8 cellular contexts compared by ENCODE assay signal in the genomic region with DNA sequence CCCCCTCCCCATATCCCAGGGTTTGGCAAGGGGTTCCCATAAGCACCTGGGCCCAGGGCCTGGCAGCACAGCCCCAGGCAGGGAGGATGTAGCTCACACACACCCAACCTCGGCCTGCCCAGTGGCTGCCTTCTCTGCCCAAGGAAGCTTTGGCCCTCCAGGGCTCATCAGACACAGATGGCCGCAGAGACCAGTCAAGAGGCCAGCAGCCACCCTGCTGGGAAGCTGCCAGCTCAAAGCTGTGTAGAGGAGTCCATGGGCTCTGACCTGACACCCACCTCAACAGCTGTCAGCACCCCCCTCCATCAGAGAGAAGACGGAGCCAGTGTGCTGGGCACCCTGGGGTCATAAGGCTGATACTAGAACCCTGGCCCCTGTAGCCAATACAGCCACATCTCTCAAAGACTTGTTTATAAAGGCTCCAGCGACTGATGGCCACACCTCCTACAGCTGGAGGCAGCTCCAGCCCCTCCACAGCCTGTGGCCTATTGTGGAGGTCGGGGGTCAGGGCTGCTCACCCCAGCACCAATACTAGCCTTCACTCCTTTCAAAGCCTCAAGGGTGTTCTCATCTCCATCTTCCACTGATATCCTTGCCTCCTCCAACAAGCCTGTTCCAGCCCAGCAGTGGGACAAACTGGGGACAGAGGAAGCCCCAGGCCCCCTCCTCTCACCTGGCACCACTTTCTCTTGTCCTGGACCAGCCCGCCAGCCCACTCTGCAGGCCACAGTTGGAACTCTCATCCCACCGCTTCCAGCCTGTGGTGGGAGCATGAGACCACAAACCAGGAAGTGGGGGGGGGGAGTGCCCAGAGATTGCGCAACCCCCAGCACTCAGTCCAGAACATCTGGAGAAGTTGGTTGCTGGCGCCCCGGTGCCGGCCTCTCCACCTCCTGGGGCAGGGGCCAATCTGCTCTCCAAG. TPM values are rescaled to one million over a fixed set of nuclear protein-coding genes. Genes with fewer than 3 reads are reported as not detected.
DNase-seq lines count a peak whose midpoint lies in the region; TF ChIP-seq lines count a peak whose summit lies in the region.
"Had no signal": no experiment of that assay in that cellular context is flagged by ENCODE, and none has a peak within 500 bp of the region (broad histone marks: within the 10 kb centered on the region; RNA-seq: fewer than 3 reads in every experiment).

No MANE protein-coding gene starts in this region.

- peaks cover 8% of the 10 kb centered on the region for H3K79me1 ChIP-seq in mesendoderm (ENCODE audit: low read length)

- peak overlapping the region; percentile 71 for H3K56ac ChIP-seq in mesendoderm (ENCODE audit: low read length)

- TF ChIP-seq POLR2A in uterus (IDR thresholded peaks at IDR 0.05), result no peak

- peak overlapping the region; percentile 50 for H3K9ac ChIP-seq in mesendoderm (ENCODE audit: low read length)

- DNase-seq in GF-D8 (lab: John Stamatoyannopoulos, UW) (peak; percentile 88), NOMO-1 treated with DMSO at 0.1 percent for 48 hours (lab: John Stamatoyannopoulos, UW; ENCODE audit: unreplicated experiment) (peak; percentile 66), cerebellar cortex (ENCODE audit: low spot score) (peak; percentile 71), mesendoderm (peak; percentile 92), uterus (peak; percentile 87 to 91), mesenteric fat pad (ENCODE audit: low spot score) (no peak)
- no peak for DNase-seq in activated CD8-positive, alpha-beta memory T cell treated with anti-CD3 and anti-CD28 coated beads, Interleukin-2, amount 50 U/mL, for 48 hours
- DNase-seq: activated B cell treated with CpG ODN at 0.5 μM for 24 hours had no signal

- intact Hi-C loops in uterus (cut with DNase I; ENCODE audit: low total_unique reads), result no loop called here

- no peaks in the 10 kb centered on the region for H3K9me3 ChIP-seq in uterus

- H3K23ac ChIP-seq in mesendoderm (ENCODE audit: low read length), result no peak overlapping the region

- H2AK5ac ChIP-seq in mesendoderm (ENCODE audit: low read length), result peak overlapping the region; percentile 4

- peaks cover 6% of the 10 kb centered on the region for H3K79me2 ChIP-seq in mesendoderm (ENCODE audit: control insufficient read depth, insufficient read depth, low read length)

- no peak overlapping the region for H4K8ac ChIP-seq in mesendoderm (ENCODE audit: low read depth, low read length)

- no peaks in the 10 kb centered on the region for H3K27me3 ChIP-seq in mesendoderm (ENCODE audit: insufficient read depth, low read length, poor library complexity)
- no peaks in the 10 kb centered on the region for H3K27me3 ChIP-seq in uterus

- H2BK5ac ChIP-seq in mesendoderm (ENCODE audit: low read length), result peak overlapping the region; percentile 87

- no peak overlapping the region for H2BK15ac ChIP-seq in mesendoderm (replicated peaks; ENCODE audit: low read depth)

- peak overlapping the region; percentile 97 for H3K4ac ChIP-seq in mesendoderm (ENCODE audit: low read depth, low read length)

- no peak overlapping the region for H4K5ac ChIP-seq in mesendoderm (ENCODE audit: low read length)

- peak overlapping the region; percentile 80 for H3K18ac ChIP-seq in mesendoderm (ENCODE audit: low read length)

- no CpG with 5 or more reads among the region's 11 CpGs for WGBS in mesendoderm (ENCODE audit: extremely low coverage, insufficient coverage, low lambda C conversion rate)

- peak overlapping the region; percentile 75 for H2BK120ac ChIP-seq in mesendoderm (ENCODE audit: low read depth, low read length)

- peaks cover 4% of the 10 kb centered on the region for H3K36me3 ChIP-seq in mesendoderm (ENCODE audit: control insufficient read depth, insufficient read depth, low read length)
- no peaks in the 10 kb centered on the region for H3K36me3 ChIP-seq in uterus

- TF ChIP-seq CTCF in uterus (IDR thresholded peaks at IDR 0.05), result peak in 1 of 4 experiments; percentile 41

- no peak overlapping the region for H3K4me2 ChIP-seq in mesendoderm (ENCODE audit: low read length)

- peaks cover 40% of the 10 kb centered on the region for H3K4me1 ChIP-seq in mesendoderm (ENCODE audit: control insufficient read depth, low read depth, low read length)
- H3K4me1 ChIP-seq in uterus, result peaks cover 5 to 37% of the 10 kb centered on the region in 2 donors

- no peak overlapping the region for H3K4me3 ChIP-seq in mesendoderm (ENCODE audit: low read length)
- no peak overlapping the region for H3K4me3 ChIP-seq in uterus

- H3K27ac ChIP-seq in mesendoderm (ENCODE audit: low read depth, low read length), result peak overlapping the region; percentile 93
- peak overlapping the region; percentile 90 to 93 for H3K27ac ChIP-seq in uterus

RNA-seq across cellular contexts. Expression of gene MPG, which starts 2.2 kb away (rescaled TPM):
- polyA plus RNA-seq in mesendoderm (2013, experiment 1 of 2), result 60.2 TPM
- 62.3 TPM for polyA plus RNA-seq in mesendoderm (2013, experiment 2 of 2)
- total RNA-seq in uterus, result 100 to 1,000 TPM in 1 of 4 donors, 10 to 100 TPM in 3; 35.7 to 305 (median 63.7) TPM
- 44.4 TPM for total RNA-seq in mesenteric fat pad

RNA-seq across cellular contexts. Expression of gene RHBDF1, which starts 3.4 kb away (rescaled TPM):
- polyA plus RNA-seq in mesendoderm (2013, experiment 1 of 2), result 95.5 TPM
- polyA plus RNA-seq in mesendoderm (2013, experiment 2 of 2), result 92.6 TPM
- total RNA-seq in uterus, result 10 to 100 TPM; 14.7 to 79.0 (median 31.1) TPM
- total RNA-seq in mesenteric fat pad, result 30.0 TPM

RNA-seq across cellular contexts. Expression of gene SNRNP25, which starts 22.2 kb away (rescaled TPM):
- polyA plus RNA-seq in mesendoderm (2013, experiment 1 of 2), result 46.6 TPM
- 45.1 TPM for polyA plus RNA-seq in mesendoderm (2013, experiment 2 of 2)
- 10 to 100 TPM in 3 of 4 donors, 1 to 10 TPM in 1; 8.0 to 38.4 (median 21.6) TPM for total RNA-seq in uterus
- 23.0 TPM for total RNA-seq in mesenteric fat pad

RNA-seq across cellular contexts. Expression of gene POLR3K, which starts 22.4 kb away (rescaled TPM):
- 40.6 TPM for polyA plus RNA-seq in mesendoderm (2013, experiment 1 of 2)
- polyA plus RNA-seq in mesendoderm (2013, experiment 2 of 2), result 41.4 TPM
- total RNA-seq in uterus (10 to 100 TPM in 1 of 4 donors, 1 to 10 TPM in 2, under 1 TPM in 1; 0.51 to 12.3 (median 4.0) TPM), mesenteric fat pad (11.5 TPM)

Comparison
In these comparisons a context has a peak if more than half of its experiments do, and no peak if none do; other contexts are left out.
1. DNase-seq: peak in GF-D8 (single experiment), NOMO-1 treated with DMSO at 0.1 percent for 48 hours (single experiment), cerebellar cortex (single experiment), mesendoderm (single experiment) and uterus (2 of 2); none in mesenteric fat pad (single experiment) and activated CD8-positive, alpha-beta memory T cell treated with anti-CD3 and anti-CD28 coated beads, Interleukin-2, amount 50 U/mL, for 48 hours (single experiment).